Comparison of ENCODE assay signal across 20 cellular contexts in the genomic region with DNA sequence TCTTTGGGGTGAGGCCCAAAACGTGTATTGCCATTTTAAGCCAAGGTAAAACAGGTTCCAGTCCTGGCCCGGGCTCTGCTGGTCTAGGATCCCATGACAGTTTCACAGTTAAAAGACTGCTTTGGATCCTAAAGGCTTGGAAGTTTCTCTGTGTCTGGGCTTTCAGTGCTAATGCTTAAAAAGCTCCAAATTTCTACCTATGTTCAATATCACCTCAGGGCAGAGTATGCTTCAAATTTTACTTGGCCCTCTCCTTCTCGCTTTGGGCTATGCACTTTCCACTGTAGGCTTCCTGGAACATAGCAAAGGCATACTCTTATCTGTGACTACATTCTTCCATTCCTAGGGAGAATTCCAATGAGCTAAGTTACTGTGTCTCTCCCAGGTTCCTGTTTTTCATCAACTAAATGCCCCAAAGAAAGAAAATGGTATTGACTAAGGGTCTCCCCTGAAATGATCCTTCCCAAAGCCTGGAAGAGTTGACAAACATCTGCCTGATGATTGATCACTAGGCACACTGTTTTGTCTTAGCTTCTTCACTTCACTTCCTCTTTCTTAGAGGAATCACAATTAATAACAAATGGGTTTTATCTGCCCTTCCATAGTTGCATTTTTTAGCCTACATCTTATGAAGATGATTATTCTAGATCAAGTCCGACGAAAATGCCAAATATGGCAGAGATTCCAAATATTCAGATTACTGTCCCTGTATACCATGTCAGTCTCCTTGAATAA.
"Had no signal": no experiment of that assay in that cellular context is flagged by ENCODE, and none has a peak within 500 bp of the region (broad histone marks: within the 10 kb centered on the region; RNA-seq: fewer than 3 reads in every experiment).

No MANE protein-coding gene starts in this region.

- H3K79me2 ChIP-seq: parathyroid adenoma had no signal

- H3K9ac ChIP-seq: parathyroid adenoma had no signal

- DNase-seq: activated CD4-positive, alpha-beta T cell treated with anti-CD3 and anti-CD28 coated beads, Interleukin-2, amount 10 ng/mL, durations not matched to agents 24 days and 14 days; activated CD8-positive, alpha-beta T cell treated with anti-CD3 and anti-CD28 coated beads for 36 hours; activated naive CD4-positive, alpha-beta T cell; activated naive CD8-positive, alpha-beta T cell treated with anti-CD3 and anti-CD28 coated beads for 36 hours; activated T-cell treated with anti-CD3 and anti-CD28 coated beads, Interleukin-2, amount 50 U/mL, for 1 hour; amygdala; central memory CD4-positive, alpha-beta T cell; colonic mucosa; erythroblast; heart right ventricle; immature natural killer cell; mesenchymal stem cell; sigmoid colon; spleen; stimulated activated naive B cell treated with anti-CD40 and anti-IgM and Interleukin-4, amounts not matched to agents 10 μg/mL and 1 μg/mL and 100 μg/mL, for 72 hours had no signal

- H3K27ac ChIP-seq: colonic mucosa, heart right ventricle, neutrophil, parathyroid adenoma, sigmoid colon, spleen, thoracic aorta had no signal

- ATAC-seq: activated CD8-positive, alpha-beta T cell treated with anti-CD3 and anti-CD28 coated beads for 36 hours; activated T-helper 17 cell treated with anti-CD3 and anti-CD28 coated beads, Interleukin-2, amount 50 U/mL, for 72 hours; heart right ventricle; natural killer cell treated with Interleukin-12 subunit alpha and Interleukin-12 subunit beta and Interleukin-15 and Interleukin-18, amount 100 ng/mL, for 72 hours; stimulated activated naive B cell treated with anti-CD40 and anti-IgM and Interleukin-4, amounts not matched to agents 10 μg/mL and 1 μg/mL and 100 μg/mL, for 72 hours had no signal

- H3K27me3 ChIP-seq: colonic mucosa, heart right ventricle, neutrophil, sigmoid colon, spleen had no signal

- H3K36me3 ChIP-seq: colonic mucosa, heart right ventricle, neutrophil, sigmoid colon, spleen, thoracic aorta had no signal

- H3K4me3 ChIP-seq: colonic mucosa, heart right ventricle, sigmoid colon, spleen, thoracic aorta had no signal

- H2AFZ ChIP-seq: parathyroid adenoma had no signal

- H3K4me1 ChIP-seq: colonic mucosa, heart right ventricle, parathyroid adenoma, spleen had no signal

- H3K9me3 ChIP-seq: colonic mucosa, heart right ventricle, neutrophil, sigmoid colon, spleen, thoracic aorta had no signal
